9 cellular contexts compared by ENCODE assay signal in genomic region chr10:15419279-15419874, GRCh38. TPM values are rescaled to one million over a fixed set of nuclear protein-coding genes. Genes with fewer than 3 reads are reported as not detected.
DNase-seq lines count a peak whose midpoint lies in the region; ATAC-seq, FAIRE-seq and TF ChIP-seq lines count a peak whose summit lies in the region.
"Had no signal": no experiment of that assay in that cellular context is flagged by ENCODE, and none has a peak within 500 bp of the region (broad histone marks: within the 10 kb centered on the region; RNA-seq: fewer than 3 reads in every experiment).

No MANE protein-coding gene starts in this region.

- H3K4me2 ChIP-seq in GM23248 (ENCODE audit: unreplicated experiment): no peak overlapping the region

- H3K27me3 Mint-ChIP-seq in chondrocyte (ENCODE audit: low read depth): peaks cover 1% of the 10 kb centered on the region

- no peaks in the 10 kb centered on the region for H3K79me2 ChIP-seq in GM23248 (ENCODE audit: insufficient read depth)

- H3K27ac Mint-ChIP-seq in chondrocyte (ENCODE audit: unreplicated experiment): no peak overlapping the region
- H3K27ac Mint-ChIP-seq: T-helper 1 cell treated with Interleukin-12 subunit alpha and Interleukin-12 subunit beta and Interleukin-4 antibody, amounts not matched to agents 30 μg/mL and 1 μg/mL, for 36 hours had no signal

- H3K9me3 ChIP-seq in GM23248 (ENCODE audit: low read depth) (peaks cover 4% of the 10 kb centered on the region), lung (ENCODE audit: control insufficient read depth in 2 of 2, insufficient read depth in 1 of 2, low read length in 1 of 2) (no peaks in the 10 kb centered on the region)

- 17 to 19% methylated on average over 3 of the region's 3 CpGs for WGBS in GM23248 (ENCODE audit: low coverage in 1 of 2, low lambda C conversion rate in 2 of 2, missing lambda C conversion rate in 2 of 2), 2 experiments
- WGBS in lung, 2 donors: 23 to 42% methylated on average over 3 of the region's 3 CpGs

- no peak overlapping the region for H3K9ac ChIP-seq in GM23248

- H4K20me1 ChIP-seq in GM23248 (ENCODE audit: insufficient read depth): no peaks in the 10 kb centered on the region

- ATAC-seq in lung (ENCODE audit: insufficient read depth, low FRiP score) (no peak), GM18907 (IDR thresholded peaks at IDR 0.05; ENCODE audit: unreplicated experiment) (no peak), GM21447 (IDR thresholded peaks at IDR 0.05; ENCODE audit: unreplicated experiment) (no peak)

- H3K9me2 ChIP-seq in GM23248 (ENCODE audit: insufficient read depth): no peaks in the 10 kb centered on the region

- H3K4me3 ChIP-seq in GM23248 (no peak overlapping the region), lung (no peak overlapping the region)

- peak; percentile 87 for TF ChIP-seq CTCF in chondrocyte (IDR thresholded peaks at IDR 0.05)
- TF ChIP-seq CTCF in lung (IDR thresholded peaks at IDR 0.05; ENCODE audit: control extremely low read depth, extremely low read depth): peak; percentile 39

- H3K36me3 ChIP-seq in GM23248 (ENCODE audit: low read depth): no peaks in the 10 kb centered on the region
- no peaks in the 10 kb centered on the region for H3K36me3 ChIP-seq in lung (ENCODE audit: control insufficient read depth in 2 of 2, insufficient read depth in 2 of 2, low read length in 2 of 2)

- FAIRE-seq in urothelium cell line (lab: Jason Lieb, UNC): no peak

- peaks cover 2% of the 10 kb centered on the region for H3K36me3 Mint-ChIP-seq in chondrocyte (ENCODE audit: low read depth)

- H3K27me3 ChIP-seq in GM23248 (replicated peaks; ENCODE audit: insufficient read depth) (no peaks in the 10 kb centered on the region), lung (ENCODE audit: control insufficient read depth, insufficient read depth) (no peaks in the 10 kb centered on the region)

- H3K4me1 ChIP-seq in GM23248 (ENCODE audit: insufficient read depth) (no peaks in the 10 kb centered on the region), lung (ENCODE audit: control insufficient read depth in 2 of 2, insufficient read depth in 2 of 2, low read length in 2 of 2) (no peaks in the 10 kb centered on the region)

- H3F3A ChIP-seq in GM23248 (ENCODE audit: insufficient read depth): no peaks in the 10 kb centered on the region

- peaks cover 6% of the 10 kb centered on the region for H3K9me3 Mint-ChIP-seq in chondrocyte (ENCODE audit: low read depth)
- H3K9me3 Mint-ChIP-seq: T-helper 1 cell treated with Interleukin-12 subunit alpha and Interleukin-12 subunit beta and Interleukin-4 antibody, amounts not matched to agents 30 μg/mL and 1 μg/mL, for 36 hours had no signal

- H3K4me1 Mint-ChIP-seq in chondrocyte (ENCODE audit: low read depth): no peaks in the 10 kb centered on the region

- in situ Hi-C loops in GM23248 (cut with MboI): no loop called here

- DNase-seq in DMS53 (lab: John Stamatoyannopoulos, UW) (peak; percentile 71), GM23248 (peak; percentile 61), RPMI8226 (peak; percentile 52), chondrocyte (ENCODE audit: low spot score) (no peak), lung (ENCODE audit: low spot score) (no peak), urothelium cell line (ENCODE audit: low spot score) (peak; percentile 44)

- no peak overlapping the region for H2AFZ ChIP-seq in GM23248

- H3K27ac ChIP-seq in GM23248 (no peak overlapping the region), lung (ENCODE audit: low read depth in 1 of 2, low read length in 1 of 2) (no peak overlapping the region)

- no peak overlapping the region for H3K4me3 Mint-ChIP-seq in chondrocyte (ENCODE audit: unreplicated experiment)
- H3K4me3 Mint-ChIP-seq: T-helper 1 cell treated with Interleukin-12 subunit alpha and Interleukin-12 subunit beta and Interleukin-4 antibody, amounts not matched to agents 30 μg/mL and 1 μg/mL, for 36 hours had no signal

RNA-seq across cellular contexts. Expression of gene FAM171A1, which starts 48.3 kb away (rescaled TPM):
- total RNA-seq in GM23248 (2014; rRNA removed; shearing (Covaris generic)): 23.5 and 25.2 TPM in 2 replicates
- 11.2 and 11.4 TPM in 2 replicates for polyA plus RNA-seq in GM23248 (2016; fragmentation: Nextera tagmentation; extraction: Ambion mirVana)
- total RNA-seq in chondrocyte: 31.2 to 40.9 TPM (median 34.9 TPM) in 3 replicates
- 10 to 100 TPM; 10.8 to 23.5 TPM for total RNA-seq in lung
- polyA plus RNA-seq in lung: 1 to 10 TPM; 3.4 to 8.6 TPM

Comparison
In these comparisons a context has a peak if more than half of its experiments do, and no peak if none do; other contexts are left out.
1. DNase-seq: peak in DMS53 (single experiment), GM23248 (single experiment), RPMI8226 (single experiment) and urothelium cell line (single experiment); none in chondrocyte (single experiment) and lung (single experiment).